ENCODE assay signal across 9 cellular contexts in genomic region chr7:55130079-55130476, GRCh38.
DNase-seq lines count a peak whose midpoint lies in the region; FAIRE-seq and TF ChIP-seq lines count a peak whose summit lies in the region.
"Had no signal": no experiment of that assay in that cellular context is flagged by ENCODE, and none has a peak within 500 bp of the region (broad histone marks: within the 10 kb centered on the region; RNA-seq: fewer than 3 reads in every experiment).

No MANE protein-coding gene starts in this region.

- H3K9ac ChIP-seq in neuronal stem cell (ENCODE audit: low read depth, low read length, poor library complexity), result no peak overlapping the region

- H2BK15ac ChIP-seq in neuronal stem cell (ENCODE audit: low read length), result no peak overlapping the region

- H2BK12ac ChIP-seq in neuronal stem cell (ENCODE audit: low read length), result no peak overlapping the region

- WGBS in neuronal stem cell (ENCODE audit: extremely low coverage in 2 of 2, insufficient read length in 2 of 2, insufficient replicate concordance in 1 of 2), 2 donors, result no CpG with 5 or more reads among the region's 5 CpGs

- H3K36me3 Mint-ChIP-seq in Calu3 (ENCODE audit: insufficient read depth, unreplicated experiment), result peaks cover 34% of the 10 kb centered on the region

- DNase-seq in Calu3 (no peak), RCC 7860 (ENCODE audit: low spot score) (peak; percentile 57), fibroblast of mammary gland (ENCODE audit: low read depth) (peak; percentile 42), neuronal stem cell (ENCODE audit: low spot score) (no peak), NCI-H146 (lab: John Stamatoyannopoulos, UW) (no peak), NCI-H1694 (lab: John Stamatoyannopoulos, UW) (no peak), substantia nigra (lab: John Stamatoyannopoulos, UW) (no peak)
- DNase-seq in activated CD4-positive, alpha-beta T cell treated with anti-CD3 and anti-CD28 coated beads, Interleukin-2, amount 50 U/mL, for 1 hour, result no peak

- BruUV-seq in Calu3 (replicated peaks; lab: Mats Ljungman, UMichigan), result no TSS peak

- H2BK5ac ChIP-seq in neuronal stem cell (ENCODE audit: low read length), result no peak overlapping the region

- H3K27ac ChIP-seq in neuronal stem cell (replicated peaks; ENCODE audit: low read length) (no peak overlapping the region), substantia nigra (ENCODE audit: low read depth, low read length, poor library complexity, severe bottlenecking) (no peak overlapping the region)
- H3K27ac ChIP-seq: SK-N-MC had no signal

- CTCF ChIA-PET in Calu3 (lab: Charles Lee), result interaction anchor here (0.6 to 1.0 kb wide), 3 partner anchors 9 to 935 kb away, joined by 3 read pairs; no protein-coding TSS in a partner anchor

- H3K27me3 ChIP-seq in neuronal stem cell (ENCODE audit: control insufficient read depth in 3 of 3, insufficient read depth in 3 of 3, low read depth in 1 of 3, low read length in 3 of 3), result no peaks in the 10 kb centered on the region

- H3K27me3 Mint-ChIP-seq in Calu3 (ENCODE audit: unreplicated experiment), result no peaks in the 10 kb centered on the region

- H3K9me3 ChIP-seq in neuronal stem cell (replicated peaks in 1 of 2; ENCODE audit: control insufficient read depth in 2 of 2, insufficient read depth in 1 of 2, low read depth in 1 of 2, low read length in 2 of 2), result no peaks in the 10 kb centered on the region

- H2AFZ ChIP-seq in neuronal stem cell (ENCODE audit: low read length), result peak overlapping the region; percentile 73

- no peaks in the 10 kb centered on the region for H3K9me3 Mint-ChIP-seq in Calu3 (ENCODE audit: low read depth, unreplicated experiment)

- H4K91ac ChIP-seq in neuronal stem cell (ENCODE audit: low read depth, low read length, poor library complexity), result no peak overlapping the region

- H2AK5ac ChIP-seq in neuronal stem cell (ENCODE audit: low read depth, low read length), result no peak overlapping the region

- no peak overlapping the region for H3K14ac ChIP-seq in neuronal stem cell (ENCODE audit: low read length)

- H3K4me3 ChIP-seq in fibroblast of mammary gland (ENCODE audit: control insufficient read depth, low read depth, low read length) (no peak overlapping the region), neuronal stem cell (ENCODE audit: low read length in 2 of 2) (peak overlapping the region in 1 of 2 donors; percentile 1)
- H3K4me3 ChIP-seq: SK-N-MC had no signal

- TF ChIP-seq CTCF in Calu3 (IDR thresholded peaks at IDR 0.05; ENCODE audit: unreplicated experiment) (no peak), fibroblast of mammary gland (conservative IDR thresholded peaks at IDR 0.05; ENCODE audit: control insufficient read depth, insufficient read depth, low read depth, low read length) (no peak)

- H3K4me3 Mint-ChIP-seq in Calu3 (ENCODE audit: low read depth, unreplicated experiment), result no peak overlapping the region

- FAIRE-seq in RCC 7860 (lab: Jason Lieb, UNC), result peak; percentile 83

- peaks cover 27 to 46% of the 10 kb centered on the region in 2 donors for H3K4me1 ChIP-seq in neuronal stem cell (ENCODE audit: control insufficient read depth in 2 of 2, insufficient read depth in 1 of 2, low read depth in 1 of 2, low read length in 2 of 2)

- H3K4me1 Mint-ChIP-seq in Calu3 (ENCODE audit: low read depth, unreplicated experiment), result peaks cover 75% of the 10 kb centered on the region

- no peak overlapping the region for H4K8ac ChIP-seq in neuronal stem cell (ENCODE audit: low read depth, low read length)

- no peak overlapping the region for H3K4me2 ChIP-seq in neuronal stem cell (ENCODE audit: insufficient read depth, low read length, poor library complexity, severe bottlenecking)

- no peak overlapping the region for H3K4ac ChIP-seq in neuronal stem cell (ENCODE audit: low read length)

- intact Hi-C loops in Calu3 (cut with micrococcal nuclease; ENCODE audit: unreplicated experiment), result loop anchor here (5.0 kb wide), 5 partner anchors 98 to 358 kb away; no protein-coding TSS in a partner anchor

- no peaks in the 10 kb centered on the region for H3K79me1 ChIP-seq in neuronal stem cell (ENCODE audit: low read depth, low read length)

- H3K36me3 ChIP-seq in neuronal stem cell (replicated peaks in 1 of 2; ENCODE audit: control insufficient read depth in 2 of 2, insufficient read depth in 2 of 2, low read length in 2 of 2), result no peaks in the 10 kb centered on the region

- H3K18ac ChIP-seq in neuronal stem cell (ENCODE audit: low read length), result no peak overlapping the region

- no peak overlapping the region for H2BK120ac ChIP-seq in neuronal stem cell (ENCODE audit: low read depth, low read length)

- peak overlapping the region; percentile 86 for H3K27ac Mint-ChIP-seq in Calu3 (ENCODE audit: unreplicated experiment)

- no peak overlapping the region for H3K23ac ChIP-seq in neuronal stem cell (ENCODE audit: low read depth, low read length, poor library complexity)

Comparison
In these comparisons a context has a peak if more than half of its experiments do, and no peak if none do; other contexts are left out.
1. DNase-seq: peak in RCC 7860 (single experiment) and fibroblast of mammary gland (single experiment); none in Calu3 (single experiment), neuronal stem cell (single experiment), NCI-H146 (single experiment), NCI-H1694 (single experiment), substantia nigra (0 of 49) and activated CD4-positive, alpha-beta T cell treated with anti-CD3 and anti-CD28 coated beads, Interleukin-2, amount 50 U/mL, for 1 hour (single experiment).